ENCODE assay signal across 1 cellular context in the genomic region with DNA sequence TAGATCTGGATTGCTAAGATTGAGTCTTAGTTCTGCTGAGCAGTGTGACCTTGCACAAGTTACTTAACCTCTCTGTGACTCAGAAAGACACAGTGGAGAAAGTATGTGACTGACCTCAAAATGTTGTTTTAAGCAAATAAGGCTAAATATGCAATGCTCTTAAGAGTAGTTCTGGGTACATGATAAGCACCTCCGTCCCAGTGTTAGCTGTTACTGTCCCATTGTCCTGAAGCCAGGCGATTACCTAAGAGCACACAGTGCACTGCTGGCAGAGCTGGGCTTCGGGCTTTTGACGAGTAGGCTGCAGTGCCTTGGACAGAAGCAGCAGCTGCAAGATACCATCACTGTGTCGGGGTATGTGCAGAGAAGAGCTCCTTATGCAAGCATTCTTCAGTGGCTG.
TF ChIP-seq lines count a peak whose summit lies in the region.

No MANE protein-coding gene starts in this region.

TF ChIP-seq in IMR-90, 13 proteins besides CTCF, POLR2A, EP300 and RAD21:
- TF ChIP-seq CHD1 (IDR thresholded peaks at IDR 0.05; ENCODE audit: low read depth, low read length) (no peak), CEBPB (IDR thresholded peaks at IDR 0.05; ENCODE audit: low read depth, low read length) (peak; percentile 74), MXI1 (IDR thresholded peaks at IDR 0.05; ENCODE audit: borderline replicate concordance, low read depth, low read length) (no peak), MAZ (IDR thresholded peaks at IDR 0.05; ENCODE audit: borderline replicate concordance, low read depth, low read length) (no peak), MAFK (IDR thresholded peaks at IDR 0.05; ENCODE audit: low read depth, low read length) (no peak), BHLHE40 (IDR thresholded peaks at IDR 0.05; ENCODE audit: low read depth, low read length) (peak; percentile 34; the same call in 1 of the 2 replicates), SMC3 (IDR thresholded peaks at IDR 0.05; ENCODE audit: low read depth, low read length) (no peak), ELK1 (IDR thresholded peaks at IDR 0.05; ENCODE audit: borderline replicate concordance, low read depth, low read length) (no peak), RCOR1 (IDR thresholded peaks at IDR 0.05; ENCODE audit: insufficient replicate concordance, low read length) (peak; percentile 64)
